Comparison of ENCODE assay signal across 8 cellular contexts in genomic region chr1:222618880-222619321, GRCh38. TPM values are rescaled to one million over a fixed set of nuclear protein-coding genes. Genes with fewer than 3 reads are reported as not detected.
DNase-seq lines count a peak whose midpoint lies in the region; TF ChIP-seq lines count a peak whose summit lies in the region.

No MANE protein-coding gene starts in this region.

- H2AFZ ChIP-seq in SU-DHL-6 (ENCODE audit: low read depth, low read length, severe bottlenecking), result no peak overlapping the region

- no peaks in the 10 kb centered on the region for H3K27me3 ChIP-seq in SU-DHL-6 (ENCODE audit: low read length)
- H3K27me3 ChIP-seq in tibial artery, result no peaks in the 10 kb centered on the region

- H3F3A ChIP-seq in SU-DHL-6 (ENCODE audit: insufficient read depth), result 0 out of 2 replicates have a peak, but pooled peaks cover 7% of the 10 kb centered on the region

- TF ChIP-seq CTCF in C4-2B (conservative IDR thresholded peaks at IDR 0.05), result no peak
- TF ChIP-seq CTCF in HFF-Myc (IDR thresholded peaks at IDR 0.05; ENCODE audit: low read depth, low read length, missing control alignments), result no peak
- no peak for TF ChIP-seq CTCF in SU-DHL-6 (IDR thresholded peaks at IDR 0.05; ENCODE audit: insufficient read depth, low read length, poor library complexity, severe bottlenecking)
- no peak for TF ChIP-seq CTCF in tibial artery (IDR thresholded peaks at IDR 0.05)

- H3K4me3 ChIP-seq in HFF-Myc (replicated peaks; ENCODE audit: low read depth, low read length), result peak overlapping the region; percentile 69
- peak overlapping the region; percentile 86 for H3K4me3 ChIP-seq in SU-DHL-6 (ENCODE audit: insufficient read depth, low read length, poor library complexity, severe bottlenecking)
- peak overlapping the region; percentile 98 to 100 for H3K4me3 ChIP-seq in tibial artery

- no peak for DNase-seq in HFF-Myc (ENCODE audit: extremely low read depth, low read depth)
- peak; percentile 58 for DNase-seq in ecto neural progenitor cell (ENCODE audit: low spot score)
- peak; percentile 11 for DNase-seq in medulla oblongata (ENCODE audit: extremely low spot score)
- DNase-seq in tibial artery, result peak in 1 of 2 donors; percentile 29
- DNase-seq in ureter (ENCODE audit: low spot score), result no peak
- DNase-seq in NCI-H446 treated with DMSO at 0.1 percent for 48 hours (lab: John Stamatoyannopoulos, UW), result no peak

- H3K36me3 ChIP-seq in SU-DHL-6 (ENCODE audit: low read length) (no peaks in the 10 kb centered on the region), tibial artery (peaks cover 2 to 22% (median 9%) of the 10 kb centered on the region in 3 donors)

- no peaks in the 10 kb centered on the region for H3K9me2 ChIP-seq in SU-DHL-6 (replicated peaks; ENCODE audit: insufficient read depth, low read length)

- peak overlapping the region; percentile 57 for H3K4me2 ChIP-seq in SU-DHL-6 (ENCODE audit: low read depth, low read length, poor library complexity, severe bottlenecking)

- intact Hi-C loops in tibial artery (cut with DNase I; ENCODE audit: low total_unique reads), result loop anchor here (5.0 kb wide), 1 partner anchor 152 kb away; no protein-coding TSS in a partner anchor

- H3K4me1 ChIP-seq in tibial artery, result peaks cover 0 to 18% (median 9%) of the 10 kb centered on the region in 4 donors

- peak overlapping the region; percentile 71; the same call in 1 of the 2 replicates for H3K9ac ChIP-seq in SU-DHL-6 (ENCODE audit: low read length)

- H4K20me1 ChIP-seq in SU-DHL-6 (ENCODE audit: low read depth, low read length), result no peaks in the 10 kb centered on the region

- no peaks in the 10 kb centered on the region for H3K79me2 ChIP-seq in SU-DHL-6 (ENCODE audit: insufficient read depth, low read length)

- no peaks in the 10 kb centered on the region for H3K9me3 ChIP-seq in SU-DHL-6 (ENCODE audit: insufficient read depth, low read length)
- H3K9me3 ChIP-seq in tibial artery, result no peaks in the 10 kb centered on the region

- H3K27ac ChIP-seq in C4-2B (peak overlapping the region; percentile 95), SU-DHL-6 (ENCODE audit: low read depth, low read length) (no peak overlapping the region), tibial artery (peak overlapping the region; percentile 92)

RNA-seq across cellular contexts. Expression of gene MIA3, which starts 1.0 kb away (rescaled TPM):
- total RNA-seq in ureter, result 71.9 TPM

RNA-seq across cellular contexts. Expression of gene TAF1A, which starts 29.2 kb away (rescaled TPM):
- total RNA-seq in ureter, result 11.3 TPM

Comparison
In these comparisons a context has a peak if more than half of its experiments do, and no peak if none do; other contexts are left out.
1. DNase-seq: peak in ecto neural progenitor cell (single experiment) and medulla oblongata (single experiment); none in HFF-Myc (single experiment), ureter (single experiment) and NCI-H446 treated with DMSO at 0.1 percent for 48 hours (single experiment).
2. Peak in every context shown above with its lines, with median percentiles within 50 percentile points of each other: H3K4me3 ChIP-seq.